Comparison of ENCODE assay signal across 8 cellular contexts in genomic region chr17:21119247-21119944, GRCh38. TPM values are rescaled to one million over a fixed set of nuclear protein-coding genes. Genes with fewer than 3 reads are reported as not detected.
DNase-seq lines count a peak whose midpoint lies in the region; ATAC-seq and TF ChIP-seq lines count a peak whose summit lies in the region.

No MANE protein-coding gene starts in this region.

- peak; percentile 83 for ATAC-seq in DND-41 (ENCODE audit: insufficient read depth, low read depth)

- no peaks in the 10 kb centered on the region for H3K9me3 Mint-ChIP-seq in nephron

- no peak overlapping the region for H3K4me3 ChIP-seq in DND-41 (ENCODE audit: low read depth in 1 of 2, low read length in 2 of 2)
- no peak overlapping the region for H3K4me3 ChIP-seq in esophagus squamous epithelium

- DNase-seq in DND-41 (peak; percentile 63), HK-2 (ENCODE audit: unreplicated experiment) (peak; percentile 64), OCI-M1 (lab: John Stamatoyannopoulos, UW) (peak; percentile 79), activated T-cell treated with anti-CD3 and anti-CD28 coated beads for 48 hours (ENCODE audit: low read depth) (peak; percentile 57), esophagus squamous epithelium (lab: John Stamatoyannopoulos, UW) (no peak), mesenteric fat pad (ENCODE audit: low spot score) (no peak)
- DNase-seq in stimulated activated naive CD4-positive, alpha-beta T cell treated with Interleukin-2 at 50 U/mL for 16 hours (lab: John Stamatoyannopoulos, UW) = peak; percentile 49

- H3K27me3 ChIP-seq in DND-41 (ENCODE audit: insufficient read depth, low read length, poor library complexity) (no peaks in the 10 kb centered on the region), esophagus squamous epithelium (peaks cover 0 to 3% (median 0%) of the 10 kb centered on the region in 4 donors)

- no peaks in the 10 kb centered on the region for H4K20me1 ChIP-seq in DND-41 (ENCODE audit: insufficient read depth, low read length)

- H3K27ac Mint-ChIP-seq in nephron = no peak overlapping the region

- no peak overlapping the region for H3K9ac ChIP-seq in DND-41 (ENCODE audit: low read depth, low read length)

- H3K27me3 Mint-ChIP-seq in nephron (ENCODE audit: low read depth) = peaks cover 28% of the 10 kb centered on the region

- H3K4me1 Mint-ChIP-seq in nephron = no peaks in the 10 kb centered on the region

- TF ChIP-seq POLR2A in esophagus squamous epithelium (IDR thresholded peaks at IDR 0.05) = no peak

- H3K27ac ChIP-seq in DND-41 (ENCODE audit: low read length) (no peak overlapping the region), esophagus squamous epithelium (no peak overlapping the region)

- H3K36me3 ChIP-seq in DND-41 (ENCODE audit: insufficient read depth, low read length) (no peaks in the 10 kb centered on the region), esophagus squamous epithelium (no peaks in the 10 kb centered on the region)

- 37 to 44% methylated on average over 18 to 24 of the region's 25 CpGs for WGBS in esophagus squamous epithelium, 2 donors

- intact Hi-C loops in esophagus squamous epithelium (cut with DNase I) = no loop called here

- H3K9me3 ChIP-seq in DND-41 (ENCODE audit: insufficient read depth, low read length, severe bottlenecking) (no peaks in the 10 kb centered on the region), esophagus squamous epithelium (no peaks in the 10 kb centered on the region)

- H3K4me2 ChIP-seq in DND-41 (ENCODE audit: insufficient read depth, low read length) = peak overlapping the region; percentile 10; the same call in 1 of the 2 replicates

- H2AFZ ChIP-seq in DND-41 (ENCODE audit: low read depth, low read length) = no peak overlapping the region

- TF ChIP-seq CTCF in DND-41 (IDR thresholded peaks at IDR 0.05; ENCODE audit: borderline replicate concordance, extremely low read depth, low read length, poor library complexity, severe bottlenecking) = peak; percentile 92
- peak; percentile 74 to 88 (median 80) for TF ChIP-seq CTCF in esophagus squamous epithelium (IDR thresholded peaks at IDR 0.05)
- peak; percentile 76 to 90 (median 79) for TF ChIP-seq CTCF in nephron (IDR thresholded peaks at IDR 0.05; ENCODE audit: unreplicated experiment in 3 of 3)

- no peak overlapping the region for H3K4me3 Mint-ChIP-seq in nephron

- H3K4me1 ChIP-seq in DND-41 (ENCODE audit: insufficient read depth, low read length) (peaks cover 6% of the 10 kb centered on the region; the same call in 1 of the 2 replicates), esophagus squamous epithelium (peaks cover 0 to 6% (median 0%) of the 10 kb centered on the region in 3 donors)

- no peaks in the 10 kb centered on the region for H3K36me3 Mint-ChIP-seq in nephron (ENCODE audit: low read depth)

- H3K79me2 ChIP-seq in DND-41 (ENCODE audit: insufficient read depth, low read length) = no peaks in the 10 kb centered on the region

RNA-seq across cellular contexts. Expression of gene DHRS7B, which starts 7.4 kb away (rescaled TPM):
- total RNA-seq in esophagus squamous epithelium (10 to 100 TPM; 18.8 to 32.4 (median 22.3) TPM), mesenteric fat pad (34.4 TPM)

Comparison
In these comparisons a context has a peak if more than half of its experiments do, and no peak if none do; other contexts are left out.
1. DNase-seq: peak in DND-41 (single experiment), HK-2 (single experiment), OCI-M1 (single experiment), activated T-cell treated with anti-CD3 and anti-CD28 coated beads for 48 hours (single experiment) and stimulated activated naive CD4-positive, alpha-beta T cell treated with Interleukin-2 at 50 U/mL for 16 hours (single experiment); none in esophagus squamous epithelium (single experiment) and mesenteric fat pad (single experiment).
2. Peak in every context shown above with its lines, with median percentiles within 50 percentile points of each other: CTCF ChIP-seq.